Comparison of ENCODE assay signal across 8 cellular contexts in the genomic region with DNA sequence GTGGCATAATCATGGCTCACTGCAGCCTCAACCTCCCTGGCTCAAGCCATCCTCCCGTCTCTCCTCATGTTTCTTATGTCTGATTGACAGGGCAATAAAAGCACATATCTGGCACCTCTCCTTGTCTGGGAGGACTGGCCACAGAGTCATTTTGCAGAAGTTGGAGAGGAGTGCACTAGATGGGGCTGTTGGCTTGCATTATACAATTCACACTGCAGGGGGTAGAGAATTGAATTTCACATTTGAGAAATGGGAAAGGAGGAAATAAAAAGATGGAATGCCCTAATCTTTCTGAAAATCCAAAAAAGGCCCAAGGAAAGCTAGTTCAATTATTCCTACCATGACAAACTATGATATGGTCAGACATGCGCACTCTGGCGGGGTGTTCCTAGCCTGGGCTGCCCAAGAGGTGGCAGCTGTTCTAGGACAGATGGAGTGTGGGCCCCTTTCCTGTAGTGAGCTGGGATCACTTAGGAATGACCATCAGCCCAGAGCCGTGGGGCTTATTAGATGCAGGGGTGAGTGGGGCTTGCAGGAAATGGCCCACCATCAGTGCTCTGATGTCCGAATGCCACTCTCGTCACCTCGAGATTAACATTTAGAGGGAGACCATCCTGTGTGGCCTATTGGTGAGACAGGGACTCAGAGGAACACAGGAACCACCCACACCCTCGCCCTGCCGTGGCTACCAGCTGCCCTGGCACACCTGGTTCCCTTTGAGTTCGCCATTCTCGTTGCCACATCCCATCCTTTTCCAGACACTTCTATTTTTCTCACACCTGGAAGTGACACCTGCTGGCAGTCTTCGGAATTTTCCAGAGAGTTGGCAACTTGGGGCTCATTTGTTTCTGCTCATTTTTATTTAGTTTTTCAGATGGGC. TPM values are rescaled to one million over a fixed set of nuclear protein-coding genes. Genes with fewer than 3 reads are reported as not detected.
DNase-seq lines count a peak whose midpoint lies in the region; ATAC-seq and TF ChIP-seq lines count a peak whose summit lies in the region.

No MANE protein-coding gene starts in this region.

- peaks cover 8% of the 10 kb centered on the region for H3K27me3 ChIP-seq in suprapubic skin

- no peak for TF ChIP-seq EP300 in suprapubic skin (IDR thresholded peaks at IDR 0.05)

- H3K4me3 ChIP-seq in astrocyte of the cerebellum (ENCODE audit: low read depth, low read length) (no peak overlapping the region), suprapubic skin (no peak overlapping the region)

- intact Hi-C loops in activated naive CD4-positive, alpha-beta T cell treated with anti-CD3 and anti-CD28 coated beads for 36 hours (cut with micrococcal nuclease) = no loop called here

- TF ChIP-seq CTCF in astrocyte of the cerebellum (IDR thresholded peaks at IDR 0.05; ENCODE audit: low read depth, low read length, missing control alignments) (peak; percentile 66), suprapubic skin (IDR thresholded peaks at IDR 0.05) (no peak)

- TF ChIP-seq POLR2A in suprapubic skin (IDR thresholded peaks at IDR 0.05) = no peak

- peaks cover 8% of the 10 kb centered on the region for H3K27me3 Mint-ChIP-seq in activated naive CD4-positive, alpha-beta T cell treated with anti-CD3 and anti-CD28 coated beads for 36 hours (ENCODE audit: low read depth)

- in situ Hi-C loops in astrocyte of the cerebellum (cut with HindIII; ENCODE audit: low sequenced_read_pairs) = no loop called here

- no peak overlapping the region for H3K27ac ChIP-seq in suprapubic skin

- H3K36me3 ChIP-seq in suprapubic skin = no peaks in the 10 kb centered on the region

- no peaks in the 10 kb centered on the region for H3K9me3 ChIP-seq in suprapubic skin

- 62% methylated on average over 12 of the region's 12 CpGs for WGBS in suprapubic skin

- H3K4me1 Mint-ChIP-seq in activated naive CD4-positive, alpha-beta T cell treated with anti-CD3 and anti-CD28 coated beads for 36 hours (ENCODE audit: low read depth) = no peaks in the 10 kb centered on the region

- ATAC-seq in GM21423 (IDR thresholded peaks at IDR 0.05; ENCODE audit: unreplicated experiment) = no peak

- H3K9me3 Mint-ChIP-seq in activated naive CD4-positive, alpha-beta T cell treated with anti-CD3 and anti-CD28 coated beads for 36 hours = no peaks in the 10 kb centered on the region

- H3K36me3 Mint-ChIP-seq in activated naive CD4-positive, alpha-beta T cell treated with anti-CD3 and anti-CD28 coated beads for 36 hours (ENCODE audit: low read depth) = no peaks in the 10 kb centered on the region

- H3K27ac Mint-ChIP-seq in activated naive CD4-positive, alpha-beta T cell treated with anti-CD3 and anti-CD28 coated beads for 36 hours = no peak overlapping the region

- no peaks in the 10 kb centered on the region for H3K4me1 ChIP-seq in suprapubic skin

- CTCF ChIA-PET in activated naive CD4-positive, alpha-beta T cell treated with anti-CD3 and anti-CD28 coated beads for 36 hours (lab: Charles Lee) = interaction anchor here (0.7 to 1.1 kb wide), 2 partner anchors 20 to 799 kb away, joined by 3 read pairs; no protein-coding TSS in a partner anchor

- no peak overlapping the region for H3K4me3 Mint-ChIP-seq in activated naive CD4-positive, alpha-beta T cell treated with anti-CD3 and anti-CD28 coated beads for 36 hours

- peak; percentile 18 for DNase-seq in activated naive CD4-positive, alpha-beta T cell treated with anti-CD3 and anti-CD28 coated beads for 36 hours
- no peak for DNase-seq in activated naive CD4-positive, alpha-beta T cell (lab: John Stamatoyannopoulos, UW)
- DNase-seq in NCI-H146 treated with DMSO at 0.1 percent for 48 hours (lab: John Stamatoyannopoulos, UW; ENCODE audit: unreplicated experiment) (peak; percentile 64), astrocyte of the cerebellum (ENCODE audit: low read depth) (peak; percentile 53), iPS-NIHi7 (ENCODE audit: extremely low spot score) (peak; percentile 63), suprapubic skin (ENCODE audit: low spot score in 2 of 2) (no peak), NCI-H1048 (lab: John Stamatoyannopoulos, UW) (no peak)

RNA-seq across cellular contexts. Expression of gene ANKRD18A, which starts 21.8 kb away (rescaled TPM):
- 1 to 10 TPM; 6.1 to 8.1 TPM for total RNA-seq in activated naive CD4-positive, alpha-beta T cell treated with anti-CD3 and anti-CD28 coated beads for 36 hours
- 10 to 100 TPM in 1 of 4 donors, 1 to 10 TPM in 3; 3.1 to 39.0 (median 3.9) TPM for total RNA-seq in suprapubic skin

Comparison
In these comparisons a context has a peak if more than half of its experiments do, and no peak if none do; other contexts are left out.
1. DNase-seq: peak in activated naive CD4-positive, alpha-beta T cell treated with anti-CD3 and anti-CD28 coated beads for 36 hours (single experiment), NCI-H146 treated with DMSO at 0.1 percent for 48 hours (single experiment), astrocyte of the cerebellum (single experiment) and iPS-NIHi7 (single experiment); none in activated naive CD4-positive, alpha-beta T cell (0 of 4), suprapubic skin (0 of 2) and NCI-H1048 (single experiment).